ENCODE assay signal across 36 cellular contexts in the genomic region with DNA sequence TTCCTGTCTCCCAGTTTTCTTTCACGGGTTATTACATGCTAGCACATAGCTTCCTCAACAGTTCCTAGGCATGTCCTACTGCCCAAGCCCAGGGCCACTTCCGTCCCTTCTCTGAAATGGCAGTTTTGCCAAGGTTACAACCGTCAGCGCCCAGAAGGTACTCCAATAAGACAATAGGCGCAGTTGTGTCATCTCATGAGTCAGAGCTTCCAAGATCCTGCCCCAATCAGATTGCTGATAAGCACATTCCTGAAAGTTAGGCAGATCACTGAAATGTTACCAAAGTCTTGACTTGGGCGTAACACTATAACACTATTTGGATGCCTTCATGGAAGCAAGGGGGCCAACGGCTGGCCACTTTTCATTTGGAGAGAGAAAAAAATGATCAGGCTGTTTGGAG. TPM values are rescaled to one million over a fixed set of nuclear protein-coding genes. Genes with fewer than 3 reads are reported as not detected.
DNase-seq lines count a peak whose midpoint lies in the region; ATAC-seq, FAIRE-seq and TF ChIP-seq lines count a peak whose summit lies in the region.
"Had no signal": no experiment of that assay in that cellular context is flagged by ENCODE, and none has a peak within 500 bp of the region (broad histone marks: within the 10 kb centered on the region; RNA-seq: fewer than 3 reads in every experiment).

No MANE protein-coding gene starts in this region.

- peaks cover 17% of the 10 kb centered on the region for H3K4me1 Mint-ChIP-seq in MCF 10A (ENCODE audit: insufficient read depth, unreplicated experiment)
- H3K4me1 Mint-ChIP-seq in astrocyte (ENCODE audit: low read depth, unreplicated experiment) = peaks cover 5% of the 10 kb centered on the region
- H3K4me1 Mint-ChIP-seq: immature natural killer cell, memory B cell, neural crest cell had no signal

- H3K9ac ChIP-seq in astrocyte (ENCODE audit: low read length) = no peak overlapping the region

- intact Hi-C loops in MCF 10A (cut with micrococcal nuclease) (no loop called here), breast epithelium (cut with DNase I; ENCODE audit: low total_unique reads) (no loop called here), mucosa of descending colon (cut with DNase I, micrococcal nuclease) (no loop called here), left lung (cut with DNase I) (loop anchor here in 1 of 2 donors (10.0 kb wide), 1 partner anchor 174 kb away; no protein-coding TSS in a partner anchor)

- H3K36me3 ChIP-seq in breast epithelium (no peaks in the 10 kb centered on the region), astrocyte (ENCODE audit: insufficient read depth, low read length) (no peaks in the 10 kb centered on the region), mucosa of descending colon (ENCODE audit: low read depth) (no peaks in the 10 kb centered on the region), left lung (no peaks in the 10 kb centered on the region)
- H3K36me3 ChIP-seq: MG63, pancreas, upper lobe of left lung, WERI-Rb-1 had no signal

- DNase-seq in MCF 10A (ENCODE audit: unreplicated experiment) = peak; percentile 65
- DNase-seq in breast epithelium (ENCODE audit: low spot score in 2 of 2) = no peak
- peak; percentile 69 for DNase-seq in astrocyte (ENCODE audit: low read depth)
- DNase-seq in fibroblast of pulmonary artery (ENCODE audit: low read depth) = peak; percentile 78
- DNase-seq in D341Med (ENCODE audit: low spot score) = no peak
- DNase-seq in mucosa of descending colon = no peak
- DNase-seq in left lung = no peak
- DNase-seq: 8988T; activated CD4-positive, alpha-beta T cell treated with anti-CD3 and anti-CD28 coated beads for 4 hours; activated effector memory CD4-positive, alpha-beta T cell treated with anti-CD3 and anti-CD28 coated beads, Interleukin-2, amount 50 U/mL, for 16 hours; anterior cingulate cortex; central memory CD4-positive, alpha-beta T cell; DND-41; immature natural killer cell; left colon; MG63; NCI-H1930; NCI-H2171 treated with DMSO at 0.1 percent for 48 hours; NCI-H526; pancreas; PC-3; retina; SHP77; stimulated activated naive CD4-positive, alpha-beta T cell; upper lobe of left lung; WERI-Rb-1 had no signal

- no TSS peak for BruUV-seq in MCF 10A (replicated peaks; lab: Mats Ljungman, UMichigan)

- FAIRE-seq in astrocyte (lab: Jason Lieb, UNC) = no peak
- FAIRE-seq: endometrium, pancreas had no signal

- H3K36me3 Mint-ChIP-seq in MCF 10A (ENCODE audit: insufficient read depth, unreplicated experiment) (no peaks in the 10 kb centered on the region), astrocyte (ENCODE audit: low read depth, unreplicated experiment) (no peaks in the 10 kb centered on the region)
- H3K36me3 Mint-ChIP-seq: activated naive CD8-positive, alpha-beta T cell; CD14-positive monocyte; immature natural killer cell; memory B cell had no signal

- ATAC-seq in mucosa of descending colon (no peak), HG03432 (IDR thresholded peaks at IDR 0.05; ENCODE audit: unreplicated experiment) (no peak), left lung (no peak)
- ATAC-seq: left colon, pancreas, PC-3 had no signal

- POLR2A ChIA-PET in MCF 10A (lab: Yijun Ruan, JAX) = interaction anchor here (0.7 to 3.4 kb wide), 6 partner anchors 10 to 452 kb away, joined by 3 to 18 read pairs (median 4); a partner anchor contains a TSS

- H3K4me3 ChIP-seq in breast epithelium = no peak overlapping the region
- no peak overlapping the region for H3K4me3 ChIP-seq in astrocyte (ENCODE audit: insufficient read depth, low read depth, low read length)
- H3K4me3 ChIP-seq in fibroblast of pulmonary artery (replicated peaks; ENCODE audit: low read depth, low read length) = no peak overlapping the region
- H3K4me3 ChIP-seq in mucosa of descending colon = no peak overlapping the region
- no peak overlapping the region for H3K4me3 ChIP-seq in left lung
- H3K4me3 ChIP-seq: MG63, pancreas, skin epidermis, upper lobe of left lung had no signal

- H2AFZ ChIP-seq in astrocyte (ENCODE audit: low read depth, low read length) = no peak overlapping the region

- no peaks in the 10 kb centered on the region for H3K9me3 ChIP-seq in breast epithelium
- H3K9me3 ChIP-seq in astrocyte (ENCODE audit: insufficient read depth, low read depth, low read length) = no peaks in the 10 kb centered on the region
- H3K9me3 ChIP-seq in mucosa of descending colon = no peaks in the 10 kb centered on the region
- no peaks in the 10 kb centered on the region for H3K9me3 ChIP-seq in left lung
- H3K9me3 ChIP-seq: MG63, pancreas, upper lobe of left lung had no signal

- H3K27me3 ChIP-seq in breast epithelium (no peaks in the 10 kb centered on the region), astrocyte (ENCODE audit: insufficient read depth, low read length) (no peaks in the 10 kb centered on the region), left lung (no peaks in the 10 kb centered on the region)
- H3K27me3 ChIP-seq: MG63, pancreas, upper lobe of left lung had no signal

- no peaks in the 10 kb centered on the region for H4K20me1 ChIP-seq in astrocyte (ENCODE audit: insufficient read depth, low read length)

- H3K4me3 Mint-ChIP-seq in MCF 10A (ENCODE audit: unreplicated experiment) = no peak overlapping the region
- no peak overlapping the region for H3K4me3 Mint-ChIP-seq in astrocyte (ENCODE audit: unreplicated experiment)
- H3K4me3 Mint-ChIP-seq: activated naive CD8-positive, alpha-beta T cell; CD14-positive monocyte; dendritic cell treated with granulocyte-macrophage colony-stimulating factor and Interleukin-4, amounts not matched to agents 40 ng/mL and 50 ng/mL, for 4 days; immature natural killer cell; memory B cell; neural crest cell had no signal

- H3K27ac Mint-ChIP-seq in MCF 10A (ENCODE audit: low read depth, unreplicated experiment) (peak overlapping the region; percentile 44), astrocyte (ENCODE audit: unreplicated experiment) (no peak overlapping the region)
- H3K27ac Mint-ChIP-seq: activated naive CD8-positive, alpha-beta T cell; CD14-positive monocyte; dendritic cell treated with granulocyte-macrophage colony-stimulating factor and Interleukin-4, amounts not matched to agents 40 ng/mL and 50 ng/mL, for 4 days; immature natural killer cell; memory B cell had no signal

- CTCF ChIA-PET in MCF 10A (lab: Yijun Ruan, JAX) = interaction anchor here (0.7 to 4.5 kb wide), 9 partner anchors 8 to 455 kb away, joined by 3 to 30 read pairs (median 5); no protein-coding TSS in a partner anchor

- H3K79me2 ChIP-seq in astrocyte (ENCODE audit: insufficient read depth, low read length) = no peaks in the 10 kb centered on the region

- no peak for TF ChIP-seq POLR2A in breast epithelium (IDR thresholded peaks at IDR 0.05)

- TF ChIP-seq CTCF in MCF 10A (IDR thresholded peaks at IDR 0.05; ENCODE audit: unreplicated experiment) = no peak
- TF ChIP-seq CTCF in breast epithelium (IDR thresholded peaks at IDR 0.05) = no peak
- no peak for TF ChIP-seq CTCF in astrocyte (IDR thresholded peaks at IDR 0.05; ENCODE audit: insufficient read depth, low read depth, low read length)
- no peak for TF ChIP-seq CTCF in fibroblast of pulmonary artery (IDR thresholded peaks at IDR 0.05; ENCODE audit: low read length, missing control alignments)
- no peak for TF ChIP-seq CTCF in mucosa of descending colon (IDR thresholded peaks at IDR 0.05)
- no peak for TF ChIP-seq CTCF in left lung (IDR thresholded peaks at IDR 0.05)

- H3K4me2 ChIP-seq in astrocyte (ENCODE audit: low read length) = no peak overlapping the region

- no peaks in the 10 kb centered on the region for H3K4me1 ChIP-seq in breast epithelium
- H3K4me1 ChIP-seq in astrocyte (ENCODE audit: insufficient read depth, low read length) = peaks cover 17% of the 10 kb centered on the region
- H3K4me1 ChIP-seq in mucosa of descending colon (ENCODE audit: low read depth) = no peaks in the 10 kb centered on the region
- no peaks in the 10 kb centered on the region for H3K4me1 ChIP-seq in left lung
- H3K4me1 ChIP-seq: upper lobe of left lung had no signal

- H3K27ac ChIP-seq in breast epithelium (no peak overlapping the region), astrocyte (ENCODE audit: low read depth, low read length) (no peak overlapping the region), left lung (no peak overlapping the region)
- H3K27ac ChIP-seq: pancreas, upper lobe of left lung, WERI-Rb-1 had no signal

- H3K27me3 Mint-ChIP-seq in MCF 10A (ENCODE audit: insufficient read depth, unreplicated experiment) (no peaks in the 10 kb centered on the region), astrocyte (ENCODE audit: low read depth, unreplicated experiment) (no peaks in the 10 kb centered on the region)
- H3K27me3 Mint-ChIP-seq: activated naive CD8-positive, alpha-beta T cell; dendritic cell treated with granulocyte-macrophage colony-stimulating factor and Interleukin-4, amounts not matched to agents 40 ng/mL and 50 ng/mL, for 4 days; memory B cell had no signal

- H3K9me3 Mint-ChIP-seq in MCF 10A (ENCODE audit: unreplicated experiment) = no peaks in the 10 kb centered on the region
- no peaks in the 10 kb centered on the region for H3K9me3 Mint-ChIP-seq in astrocyte (ENCODE audit: unreplicated experiment)
- H3K9me3 Mint-ChIP-seq: dendritic cell treated with granulocyte-macrophage colony-stimulating factor and Interleukin-4, amounts not matched to agents 40 ng/mL and 50 ng/mL, for 4 days; immature natural killer cell; memory B cell; neural crest cell had no signal

RNA-seq across cellular contexts. Expression of a gene that starts 34.2 kb away (rescaled TPM):
- total RNA-seq in MCF 10A (2022) (not detected in 2 replicates), breast epithelium (not detected), astrocyte (not detected in 2 replicates), mucosa of descending colon (not detected), left lung (100 to 1,000 TPM; 130 to 181 TPM)
- total RNA-seq: activated CD8-positive, alpha-beta memory T cell treated with anti-CD3 and anti-CD28 coated beads for 36 hours; fibroblast of lung; neural crest cell had no signal

RNA-seq across cellular contexts. Expression of a gene that starts 47.3 kb away (rescaled TPM):
- not detected in 2 replicates for total RNA-seq in MCF 10A (2022)
- not detected for total RNA-seq in breast epithelium
- not detected in 2 replicates for total RNA-seq in astrocyte
- total RNA-seq in mucosa of descending colon = under 1 TPM in 1 of 3 donors, not detected in 2; 0.43 TPM
- not detected for total RNA-seq in left lung
- total RNA-seq: activated CD8-positive, alpha-beta memory T cell treated with anti-CD3 and anti-CD28 coated beads for 36 hours; fibroblast of lung; left colon; neural crest cell; pancreas; PC-3; upper lobe of left lung had no signal

RNA-seq across cellular contexts. Expression of a gene that starts 55.9 kb away (rescaled TPM):
- total RNA-seq in MCF 10A (2022) = not detected in 2 replicates
- total RNA-seq in breast epithelium = not detected
- total RNA-seq in astrocyte = not detected in 2 replicates
- total RNA-seq in mucosa of descending colon = not detected
- not detected for total RNA-seq in left lung
- total RNA-seq: activated CD8-positive, alpha-beta memory T cell treated with anti-CD3 and anti-CD28 coated beads for 36 hours; fibroblast of lung; left colon; neural crest cell; PC-3; upper lobe of left lung had no signal

Comparison
In these comparisons a context has a peak if more than half of its experiments do, and no peak if none do; other contexts are left out.
1. DNase-seq: peak in MCF 10A (single experiment), astrocyte (single experiment) and fibroblast of pulmonary artery (single experiment); none in breast epithelium (0 of 2), D341Med (single experiment), mucosa of descending colon (0 of 3) and left lung (0 of 2).
2. RNA of a gene that starts 34.2 kb away (total RNA-seq): 130 to 181 TPM in left lung; not detected in MCF 10A, not detected in breast epithelium, not detected in astrocyte and not detected in mucosa of descending colon; every median in the first group is over 100 times any median in the second.